1 cellular context compared by ENCODE assay signal in genomic region chr6:151647871-151648639, GRCh38.
A peak's percentile ranks its signal among the peaks of the same experiment; 100 is the strongest.
TF ChIP-seq lines count a peak whose summit lies in the region.

No MANE protein-coding gene starts in this region.

TF ChIP-seq in H1, 55 proteins besides CTCF, POLR2A, EP300 and RAD21 (continued from another document):
- TF ChIP-seq CHD7 (IDR thresholded peaks at IDR 0.05; ENCODE audit: insufficient replicate concordance, low read length) (no peak), KDM4A (IDR thresholded peaks at IDR 0.05; ENCODE audit: low read depth, low read length, severe bottlenecking) (no peak), TEAD4 (IDR thresholded peaks at IDR 0.05; ENCODE audit: low read depth, low read length) (no peak), EGR1 (IDR thresholded peaks at IDR 0.05; ENCODE audit: borderline replicate concordance, low read depth, low read length) (no peak), KDM5A (IDR thresholded peaks at IDR 0.05; ENCODE audit: low read length) (no peak), TAF1 (IDR thresholded peaks at IDR 0.05; ENCODE audit: low read depth, low read length) (no peak), CREB1 (IDR thresholded peaks at IDR 0.05) (peak; percentile 38; the same call in 1 of the 2 replicates), ASH2L (IDR thresholded peaks at IDR 0.05; ENCODE audit: low read length) (peak; percentile 74), TCF12 (IDR thresholded peaks at IDR 0.05; ENCODE audit: low read depth, low read length) (no peak), POLR2AphosphoS5 (IDR thresholded peaks at IDR 0.05; ENCODE audit: low read depth, low read length) (no peak), SRF (IDR thresholded peaks at IDR 0.05; ENCODE audit: low read depth, low read length) (no peak), FOSL1 (IDR thresholded peaks at IDR 0.05; ENCODE audit: insufficient read depth, low read depth, low read length) (no peak), CBX8 (IDR thresholded peaks at IDR 0.05; ENCODE audit: borderline replicate concordance, low read depth, low read length) (no peak), SP1 (IDR thresholded peaks at IDR 0.05; ENCODE audit: low read depth, low read length) (no peak), ATF3 (IDR thresholded peaks at IDR 0.05; ENCODE audit: insufficient read depth, low read depth, low read length) (no peak), JUN (IDR thresholded peaks at IDR 0.05; ENCODE audit: low read depth, low read length) (no peak), USF2 (IDR thresholded peaks at IDR 0.05; ENCODE audit: low read length) (no peak), PHF8 (conservative IDR thresholded peaks at IDR 0.05; ENCODE audit: low read depth, low read length) (no peak), NRF1 (IDR thresholded peaks at IDR 0.05; ENCODE audit: low read depth, low read length) (no peak), HDAC6 (IDR thresholded peaks at IDR 0.05; ENCODE audit: low read depth, low read length) (no peak), JUND (IDR thresholded peaks at IDR 0.05; ENCODE audit: low read length) (no peak), POU5F1 (IDR thresholded peaks at IDR 0.05; ENCODE audit: low read depth, low read length) (no peak), MAFK (IDR thresholded peaks at IDR 0.05; ENCODE audit: low read depth, low read length) (no peak), TBP (IDR thresholded peaks at IDR 0.05; ENCODE audit: low read depth, low read length) (no peak), EZH2 (IDR thresholded peaks at IDR 0.05; ENCODE audit: low read depth, low read length, severe bottlenecking) (no peak), RNF2 (IDR thresholded peaks at IDR 0.05; ENCODE audit: borderline replicate concordance, low read depth, low read length, missing control alignments, poor library complexity, severe bottlenecking) (no peak), HDAC2 (IDR thresholded peaks at IDR 0.05; ENCODE audit: borderline replicate concordance in 1 of 2, low read depth in 2 of 2, low read length in 2 of 2) (no peak), SAP30 (IDR thresholded peaks at IDR 0.05; ENCODE audit: insufficient read depth, insufficient replicate concordance, low read length) (no peak), CBX5 (IDR thresholded peaks at IDR 0.05; ENCODE audit: low read depth, low read length) (no peak), KDM1A (IDR thresholded peaks at IDR 0.05; ENCODE audit: borderline replicate concordance, low read length) (0 out of 2 replicates have a peak, but pooled peaks have one; percentile 28), MAX (IDR thresholded peaks at IDR 0.05) (no peak)
